15 cellular contexts compared by ENCODE assay signal in the genomic region with DNA sequence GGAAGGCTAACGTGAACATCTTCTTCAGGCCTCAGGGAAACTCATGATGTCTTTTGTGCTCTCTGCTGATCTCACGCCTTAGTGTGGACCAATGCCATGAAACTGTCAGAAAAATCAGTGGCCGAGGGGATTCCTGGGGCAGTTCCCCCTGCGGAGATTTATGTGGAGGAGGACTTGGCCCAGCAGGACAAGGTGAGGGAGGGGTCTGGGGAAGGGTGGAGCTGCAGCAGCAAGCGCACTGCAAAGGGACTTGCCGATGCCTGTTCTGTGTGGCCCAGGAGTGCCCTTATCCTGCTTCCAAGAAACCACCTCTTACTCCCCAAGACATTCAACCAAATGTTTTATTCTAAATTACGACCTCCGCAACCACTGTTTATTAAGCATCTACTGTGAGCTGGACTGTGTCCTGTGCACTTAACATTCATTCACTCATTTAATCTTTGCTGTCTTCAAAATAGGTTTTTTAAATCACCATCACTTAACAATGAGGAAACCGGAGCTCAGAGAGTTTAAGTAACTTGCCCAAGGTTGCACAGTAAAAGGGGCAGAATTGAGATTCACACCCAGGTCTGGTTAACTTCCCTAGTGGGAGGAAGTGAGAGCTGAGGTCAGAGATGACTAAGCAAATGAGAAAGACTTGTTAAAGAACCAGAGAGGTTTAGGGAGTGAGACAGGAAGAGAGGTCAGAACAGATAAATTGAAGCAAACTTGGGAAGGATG. TPM values are rescaled to one million over a fixed set of nuclear protein-coding genes. Genes with fewer than 3 reads are reported as not detected.
DNase-seq lines count a peak whose midpoint lies in the region; ATAC-seq, FAIRE-seq and TF ChIP-seq lines count a peak whose summit lies in the region.
"Had no signal": no experiment of that assay in that cellular context is flagged by ENCODE, and none has a peak within 500 bp of the region (broad histone marks: within the 10 kb centered on the region; RNA-seq: fewer than 3 reads in every experiment).

No MANE protein-coding gene starts in this region.

- H3K9me3 Mint-ChIP-seq in glutamatergic neuron (ENCODE audit: unreplicated experiment) (peaks cover 2% of the 10 kb centered on the region), CD14-positive monocyte (peaks cover 0 to 3% (median 1%) of the 10 kb centered on the region in 7 donors)

- no peak for TF ChIP-seq RAD21 in A549 (conservative IDR thresholded peaks at IDR 0.05 in 1 of 2, IDR thresholded peaks at IDR 0.05 in 1 of 2)

- no peaks in the 10 kb centered on the region for H3K36me3 ChIP-seq in GM23248 (ENCODE audit: low read depth)

- H3K4me2 ChIP-seq in A549, result no peak overlapping the region
- H3K4me2 ChIP-seq in GM23248 (ENCODE audit: unreplicated experiment), result no peak overlapping the region

- CTCF ChIA-PET in A549 (lab: Yijun Ruan, JAX), result interaction anchor here (0.9 to 2.0 kb wide), 3 partner anchors 9 to 145 kb away, joined by 3 to 8 read pairs (median 5); no protein-coding TSS in a partner anchor

- FAIRE-seq in A549 (lab: Jason Lieb, UNC) (no peak), RCC 7860 (lab: Jason Lieb, UNC) (no peak)
- FAIRE-seq: H54 had no signal

- H3K4me1 Mint-ChIP-seq in glutamatergic neuron (ENCODE audit: low read depth, unreplicated experiment) (no peaks in the 10 kb centered on the region), CD14-positive monocyte (peaks cover 15% of the 10 kb centered on the region)

- DNase-seq in A549 (ENCODE audit: low read depth in 1 of 2, low spot score in 1 of 2) (peak in 1 of 2 experiments; percentile 29), GM23248 (peak; percentile 19), RCC 7860 (ENCODE audit: low spot score) (peak; percentile 43), glutamatergic neuron (no peak), putamen (ENCODE audit: low spot score) (no peak), CD14-positive monocyte (ENCODE audit: low spot score) (no peak), NCI-H748 (lab: John Stamatoyannopoulos, UW; ENCODE audit: unreplicated experiment) (no peak)
- DNase-seq: activated CD4-positive, CD25-positive, alpha-beta regulatory T cell treated with anti-CD3 and anti-CD28 coated beads, Interleukin-2, amount 50 U/mL, for 72 hours; activated effector memory CD4-positive, alpha-beta T cell treated with Interleukin-2 at 50 U/mL for 16 hours; effector CD4-positive, alpha-beta T cell; Kasumi-1; NCI-H2081 treated with DMSO at 0.1 percent for 48 hours; psoas muscle had no signal

- H4K20me1 ChIP-seq in GM23248 (ENCODE audit: insufficient read depth), result no peaks in the 10 kb centered on the region

- no peak overlapping the region for H3K9ac ChIP-seq in GM23248

- ATAC-seq in A549 (no peak), GM21526 (IDR thresholded peaks at IDR 0.05; ENCODE audit: low FRiP score, unreplicated experiment) (no peak)
- ATAC-seq: psoas muscle had no signal

- WGBS in A549 (ENCODE audit: missing lambda C conversion rate), result 86% methylated on average over 9 of the region's 9 CpGs
- WGBS in GM23248 (ENCODE audit: low coverage in 1 of 2, low lambda C conversion rate in 2 of 2, missing lambda C conversion rate in 2 of 2), 2 experiments, result 66 to 77% methylated on average over 9 of the region's 9 CpGs

- in situ Hi-C loops in GM23248 (cut with MboI), result no loop called here

- no peak for TF ChIP-seq EP300 in A549 (IDR thresholded peaks at IDR 0.05)

- H3K27ac ChIP-seq in A549 (peak overlapping the region in 1 of 2 experiments; percentile 24; a peak in 1 of 6 replicates), GM23248 (no peak overlapping the region)
- H3K27ac ChIP-seq: psoas muscle had no signal

- TF ChIP-seq CTCF in A549 (IDR thresholded peaks at IDR 0.05) (no peak), glutamatergic neuron (IDR thresholded peaks at IDR 0.05; ENCODE audit: partially characterized antibody, unreplicated experiment) (no peak), CD14-positive monocyte (IDR thresholded peaks at IDR 0.05) (no peak)

- H2AFZ ChIP-seq in GM23248, result no peak overlapping the region

- no peak overlapping the region for H3K4me3 ChIP-seq in A549
- no peak overlapping the region for H3K4me3 ChIP-seq in GM23248
- H3K4me3 ChIP-seq: psoas muscle had no signal

- H3K27me3 Mint-ChIP-seq in glutamatergic neuron (ENCODE audit: unreplicated experiment) (peaks cover 8% of the 10 kb centered on the region), CD14-positive monocyte (ENCODE audit: low read depth in 3 of 3) (peaks cover 0 to 6% (median 0%) of the 10 kb centered on the region in 3 donors)

- no peaks in the 10 kb centered on the region for H3K27me3 ChIP-seq in GM23248 (replicated peaks; ENCODE audit: insufficient read depth)

- POLR2A ChIA-PET in A549 (lab: Yijun Ruan, JAX), result no interaction called here

- H3K79me2 ChIP-seq in GM23248 (ENCODE audit: insufficient read depth), result no peaks in the 10 kb centered on the region

- no peaks in the 10 kb centered on the region for H3K9me2 ChIP-seq in GM23248 (ENCODE audit: insufficient read depth)

- 0 out of 3 replicates have a peak, but pooled peaks cover 3% of the 10 kb centered on the region for H3K4me1 ChIP-seq in A549
- H3K4me1 ChIP-seq in GM23248 (ENCODE audit: insufficient read depth), result no peaks in the 10 kb centered on the region
- H3K4me1 ChIP-seq: psoas muscle had no signal

- H3K27ac Mint-ChIP-seq in glutamatergic neuron (ENCODE audit: unreplicated experiment) (peak overlapping the region; percentile 44), CD14-positive monocyte (peak overlapping the region in 1 of 7 donors; percentile 34)

- intact Hi-C loops in CD14-positive monocyte (cut with micrococcal nuclease), result no loop called here

- no peaks in the 10 kb centered on the region for H3F3A ChIP-seq in GM23248 (ENCODE audit: insufficient read depth)

- H3K9me3 ChIP-seq in A549 (no peaks in the 10 kb centered on the region), GM23248 (ENCODE audit: low read depth) (no peaks in the 10 kb centered on the region)
- H3K9me3 ChIP-seq: psoas muscle had no signal

- no peak overlapping the region for H3K4me3 Mint-ChIP-seq in glutamatergic neuron (ENCODE audit: unreplicated experiment)
- no peak overlapping the region for H3K4me3 Mint-ChIP-seq in CD14-positive monocyte

- H3K36me3 Mint-ChIP-seq in glutamatergic neuron (ENCODE audit: unreplicated experiment), result no peaks in the 10 kb centered on the region
- H3K36me3 Mint-ChIP-seq in CD14-positive monocyte, result no peaks in the 10 kb centered on the region

- TF ChIP-seq POLR2A in A549 (IDR thresholded peaks at IDR 0.05; ENCODE audit: low read length), result no peak

TF ChIP-seq in A549, 52 proteins besides CTCF, POLR2A, EP300 and RAD21:
- TF ChIP-seq, protein P1, sequence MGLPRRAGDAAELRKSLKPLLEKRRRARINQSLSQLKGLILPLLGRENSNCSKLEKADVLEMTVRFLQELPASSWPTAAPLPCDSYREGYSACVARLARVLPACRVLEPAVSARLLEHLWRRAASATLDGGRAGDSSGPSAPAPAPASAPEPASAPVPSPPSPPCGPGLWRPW (IDR thresholded peaks at IDR 0.05), result no peak
- TF ChIP-seq HOXA7 (CRISPR knock-in tag; IDR thresholded peaks at IDR 0.05) (no peak), GATA3 (IDR thresholded peaks at IDR 0.05; ENCODE audit: borderline replicate concordance) (no peak), CHD2 (IDR thresholded peaks at IDR 0.05; ENCODE audit: low read length, partially characterized antibody) (no peak), ZFP36 (IDR thresholded peaks at IDR 0.05; ENCODE audit: borderline replicate concordance, partially characterized antibody) (peak; percentile 48)

RNA-seq across cellular contexts. Expression of a gene that starts 49.7 kb away (rescaled TPM):
- polyA plus RNA-seq in A549 (2011; rRNA removed), result 0.28 and 0.31 TPM in 2 replicates
- polyA plus RNA-seq in A549 (2012; cell fraction: cytosol; rRNA removed), result 0.30 TPM in 2 replicates
- 0.30 and 0.49 TPM in 2 replicates for polyA plus RNA-seq in A549 (2012; cell fraction: nucleus; rRNA removed)
- polyA plus RNA-seq in A549 (2017; fragmentation: RNase III; extraction: RNeasy Plus Mini Kit Qiagen cat#74134 plus additional on column Dnase treatment), result 0.32 to 0.45 TPM (median 0.37 TPM) in 3 replicates
- polyA minus RNA-seq in A549 (2011; rRNA and poly(A)+ RNA removed), result 0.41 and 0.68 TPM in 2 replicates
- not detected in 2 replicates for total RNA-seq in GM23248 (2014; rRNA removed; shearing (Covaris generic))
- 0.24 TPM in 1 of 2 replicates, not detected in the other for polyA plus RNA-seq in GM23248 (2016; fragmentation: Nextera tagmentation; extraction: Ambion mirVana)
- not detected for total RNA-seq in glutamatergic neuron (ENCODE audit: unreplicated experiment)
- under 1 TPM in 1 of 2 donors, not detected in 1; 0.69 TPM for polyA plus RNA-seq in CD14-positive monocyte

Comparison
In these comparisons a context has a peak if more than half of its experiments do, and no peak if none do; other contexts are left out.
1. DNase-seq: peak in GM23248 (single experiment) and RCC 7860 (single experiment); none in glutamatergic neuron (single experiment), putamen (single experiment), CD14-positive monocyte (single experiment) and NCI-H748 (single experiment).